22 cellular contexts compared by ENCODE assay signal in genomic region chr12:3020850-3021435, GRCh38. TPM values are rescaled to one million over a fixed set of nuclear protein-coding genes. Genes with fewer than 3 reads are reported as not detected.
A peak's percentile ranks its signal among the peaks of the same experiment; 100 is the strongest.
DNase-seq lines count a peak whose midpoint lies in the region; ATAC-seq and TF ChIP-seq lines count a peak whose summit lies in the region.
"Had no signal": no experiment of that assay in that cellular context is flagged by ENCODE, and none has a peak within 500 bp of the region (broad histone marks: within the 10 kb centered on the region; RNA-seq: fewer than 3 reads in every experiment).

No MANE protein-coding gene starts in this region.

- WGBS in heart right ventricle, 2 donors, result 72 to 83% methylated on average over 13 of the region's 13 CpGs
- WGBS in right cardiac atrium, result 79% methylated on average over 13 of the region's 13 CpGs

- no peak overlapping the region for H3K4me3 Mint-ChIP-seq in neural crest cell
- H3K4me3 Mint-ChIP-seq: CD4-positive, CD25-positive, alpha-beta regulatory T cell; IgD-negative memory B cell had no signal

- H3K9ac ChIP-seq in PC-3 (ENCODE audit: low read length), result no peak overlapping the region
- H3K9ac ChIP-seq in MM.1S (ENCODE audit: low read length), result no peak overlapping the region

- H3K27me3 Mint-ChIP-seq in neural crest cell (ENCODE audit: low read depth), result no peaks in the 10 kb centered on the region

- H3K4me3 ChIP-seq in heart right ventricle (no peak overlapping the region), right cardiac atrium (ENCODE audit: low read length) (no peak overlapping the region), PC-3 (ENCODE audit: low read length) (no peak overlapping the region), MM.1S (ENCODE audit: low read length) (no peak overlapping the region)
- H3K4me3 ChIP-seq: SJCRH30 had no signal

- H4K20me1 ChIP-seq in PC-3 (ENCODE audit: low read length) (no peaks in the 10 kb centered on the region), MM.1S (ENCODE audit: insufficient read depth, low read length) (no peaks in the 10 kb centered on the region)

- peaks cover 0 to 74% (median 0%) of the 10 kb centered on the region in 9 donors for H3K36me3 ChIP-seq in heart right ventricle
- H3K36me3 ChIP-seq in PC-3 (ENCODE audit: low read depth, low read length), result no peaks in the 10 kb centered on the region
- H3K36me3 ChIP-seq in MM.1S (replicated peaks; ENCODE audit: insufficient read depth, low read length), result no peaks in the 10 kb centered on the region
- H3K36me3 ChIP-seq: BE2C had no signal

- H2AFZ ChIP-seq in PC-3 (ENCODE audit: low read length) (no peak overlapping the region), MM.1S (ENCODE audit: low read length) (no peak overlapping the region)

- H3K36me3 Mint-ChIP-seq in neural crest cell (ENCODE audit: low read depth), result peaks cover 14% of the 10 kb centered on the region
- H3K36me3 Mint-ChIP-seq: CD4-positive, CD25-positive, alpha-beta regulatory T cell; IgD-negative memory B cell had no signal

- no peaks in the 10 kb centered on the region for H3K9me3 Mint-ChIP-seq in neural crest cell
- H3K9me3 Mint-ChIP-seq: CD4-positive, CD25-positive, alpha-beta regulatory T cell; IgD-negative memory B cell had no signal

- H3F3A ChIP-seq in PC-3 (ENCODE audit: low read length, unreplicated experiment), result no peaks in the 10 kb centered on the region
- no peaks in the 10 kb centered on the region for H3F3A ChIP-seq in MM.1S (ENCODE audit: insufficient read depth, low read length)

- H3K9me2 ChIP-seq in PC-3 (replicated peaks; ENCODE audit: low read length) (no peaks in the 10 kb centered on the region), MM.1S (replicated peaks; ENCODE audit: insufficient read depth, low read length) (no peaks in the 10 kb centered on the region)

- no peaks in the 10 kb centered on the region for H3K9me3 ChIP-seq in heart right ventricle
- H3K9me3 ChIP-seq in right cardiac atrium (ENCODE audit: control insufficient read depth, low read length), result no peaks in the 10 kb centered on the region
- no peaks in the 10 kb centered on the region for H3K9me3 ChIP-seq in PC-3 (ENCODE audit: low read length)
- no peaks in the 10 kb centered on the region for H3K9me3 ChIP-seq in MM.1S (replicated peaks; ENCODE audit: insufficient read depth, low read length)
- H3K9me3 ChIP-seq: BE2C, SJCRH30 had no signal

- POLR2A ChIA-PET in PC-3 (lab: Charles Lee; ENCODE audit: unreplicated experiment), result no interaction called here

- no peaks in the 10 kb centered on the region for H3K4me1 Mint-ChIP-seq in neural crest cell
- H3K4me1 Mint-ChIP-seq: CD4-positive, CD25-positive, alpha-beta regulatory T cell; IgD-negative memory B cell had no signal

- H3K4me2 ChIP-seq in PC-3 (ENCODE audit: low read length), result no peak overlapping the region
- no peak overlapping the region for H3K4me2 ChIP-seq in MM.1S (ENCODE audit: low read depth, low read length)

- H3K4me1 ChIP-seq in heart right ventricle (no peaks in the 10 kb centered on the region), right cardiac atrium (ENCODE audit: control insufficient read depth, insufficient read depth, low read length) (no peaks in the 10 kb centered on the region), PC-3 (ENCODE audit: insufficient read depth, low read length) (no peaks in the 10 kb centered on the region), MM.1S (ENCODE audit: low read length) (no peaks in the 10 kb centered on the region)
- H3K4me1 ChIP-seq: BE2C had no signal

- DNase-seq in heart right ventricle, result no peak
- no peak for DNase-seq in cardiac septum (ENCODE audit: low spot score)
- peak in 2 of 3 donors; percentile 34 to 52 for DNase-seq in right cardiac atrium
- DNase-seq in neural crest cell (ENCODE audit: low read depth, low spot score), result no peak
- no peak for DNase-seq in PC-3
- no peak for DNase-seq in NCI-H2029 (lab: John Stamatoyannopoulos, UW)
- no peak for DNase-seq in ureter (ENCODE audit: low spot score)
- no peak for DNase-seq in MM.1S
- DNase-seq: BE2C; CD4-positive, CD25-positive, alpha-beta regulatory T cell; COR-L47; DMS153; GDM1; HCEC 1CT; Karpas-422; NCI-H1092; NCI-H1436 treated with DMSO at 0.1 percent for 48 hours; NCI-H2081 treated with DMSO at 0.1 percent for 48 hours; NCI-H510A; NCI-H748 treated with DMSO at 0.1 percent for 48 hours; SJCRH30 had no signal

- BruUV-seq in PC-3 (replicated peaks; lab: Mats Ljungman, UMichigan), result no TSS peak

- CTCF ChIA-PET in PC-3 (lab: Charles Lee), result no interaction called here

- H3K27ac Mint-ChIP-seq in neural crest cell (ENCODE audit: unreplicated experiment), result peak overlapping the region; percentile 19
- H3K27ac Mint-ChIP-seq: IgD-negative memory B cell had no signal

- no peaks in the 10 kb centered on the region for H3K27me3 ChIP-seq in heart right ventricle
- no peaks in the 10 kb centered on the region for H3K27me3 ChIP-seq in right cardiac atrium (ENCODE audit: control insufficient read depth, insufficient read depth)
- H3K27me3 ChIP-seq in PC-3 (ENCODE audit: low read length), result no peaks in the 10 kb centered on the region
- H3K27me3 ChIP-seq in MM.1S (replicated peaks; ENCODE audit: insufficient read depth, low read length), result no peaks in the 10 kb centered on the region
- H3K27me3 ChIP-seq: BE2C, SJCRH30 had no signal

- ATAC-seq in heart right ventricle, result peak in 5 of 8 donors; percentile 9 to 51 (median 41)
- peak; percentile 44 to 85 for ATAC-seq in right cardiac atrium
- no peak for ATAC-seq in PC-3

- H3K79me2 ChIP-seq in PC-3 (ENCODE audit: low read length) (no peaks in the 10 kb centered on the region), MM.1S (ENCODE audit: low read length) (no peaks in the 10 kb centered on the region)

- H3K27ac ChIP-seq in heart right ventricle, result no peak overlapping the region
- no peak overlapping the region for H3K27ac ChIP-seq in right cardiac atrium (ENCODE audit: low read length)
- H3K27ac ChIP-seq in PC-3 (ENCODE audit: low read length), result no peak overlapping the region
- H3K27ac ChIP-seq in MM.1S (ENCODE audit: low read length), result no peak overlapping the region
- H3K27ac ChIP-seq: SJCRH30 had no signal

- TF ChIP-seq CTCF in heart right ventricle (IDR thresholded peaks at IDR 0.05) (no peak), neural crest cell (conservative IDR thresholded peaks at IDR 0.05) (no peak), PC-3 (conservative IDR thresholded peaks at IDR 0.05; ENCODE audit: low read depth, low read length) (no peak), MM.1S (IDR thresholded peaks at IDR 0.05; ENCODE audit: low read length) (no peak)

- intact Hi-C loops in heart right ventricle (cut with DNase I), result no loop called here
- intact Hi-C loops in cardiac septum (cut with DNase I), result no loop called here
- intact Hi-C loops in right cardiac atrium (cut with DNase I), result no loop called here
- intact Hi-C loops in PC-3 (cut with micrococcal nuclease), result no loop called here

RNA-seq across cellular contexts. Expression of gene TSPAN9, which starts 56.2 kb away (rescaled TPM):
- 100 to 1,000 TPM; 105 to 401 (median 299) TPM for total RNA-seq in heart right ventricle
- 10 to 100 TPM; 63.0 to 83.9 TPM for polyA plus RNA-seq in heart right ventricle
- 299 TPM for total RNA-seq in cardiac septum
- 100 to 1,000 TPM; 151 to 184 (median 172) TPM for total RNA-seq in right cardiac atrium
- 121 TPM for polyA plus RNA-seq in right cardiac atrium
- 22.8 and 23.8 TPM in 2 replicates for total RNA-seq in neural crest cell
- 5.1 and 6.2 TPM in 2 replicates for total RNA-seq in PC-3 (2014; rRNA removed)
- total RNA-seq in ureter, result 53.0 TPM
- polyA plus RNA-seq: IgD-negative memory B cell had no signal

Comparison
In these comparisons a context has a peak if more than half of its experiments do, and no peak if none do; other contexts are left out.
1. DNase-seq: peak in right cardiac atrium (2 of 3); none in heart right ventricle (0 of 2), cardiac septum (single experiment), neural crest cell (single experiment), PC-3 (single experiment), NCI-H2029 (single experiment), ureter (single experiment) and MM.1S (single experiment).